9 cellular contexts compared by ENCODE assay signal in the genomic region with DNA sequence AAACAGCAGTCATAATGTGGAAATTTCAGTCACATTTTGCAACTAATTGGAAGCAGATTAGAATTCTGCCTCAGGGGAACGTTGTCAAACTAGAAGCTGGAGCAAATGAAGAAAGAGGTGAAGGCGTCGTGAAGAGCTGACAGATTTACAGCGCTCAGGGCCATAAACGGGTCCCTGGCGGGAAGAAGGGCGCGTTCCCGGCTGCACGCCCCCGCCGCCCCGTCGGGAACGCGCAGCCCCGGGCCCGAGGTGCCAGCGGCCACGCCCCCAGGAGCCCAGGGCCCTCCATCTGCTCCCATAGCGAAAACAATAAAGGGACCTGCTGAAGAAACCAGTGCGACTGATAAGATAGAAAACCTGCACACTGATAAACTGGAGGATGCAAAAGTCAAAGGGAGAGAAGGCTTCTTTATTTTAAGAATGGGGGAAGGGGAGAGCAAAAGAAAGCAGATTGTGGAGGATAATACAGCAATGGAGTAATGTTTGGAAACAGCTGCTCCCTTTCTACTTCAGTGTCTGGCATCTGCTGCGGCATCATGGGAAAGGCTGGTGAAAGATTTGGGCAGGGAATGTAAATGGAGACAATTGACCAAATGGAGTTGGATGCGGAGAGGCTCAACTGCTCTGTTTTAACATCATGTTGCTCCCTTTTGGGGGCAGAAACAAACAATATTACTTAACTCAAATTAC. TPM values are rescaled to one million over a fixed set of nuclear protein-coding genes. Genes with fewer than 3 reads are reported as not detected.
A peak's percentile ranks its signal among the peaks of the same experiment; 100 is the strongest.
DNase-seq lines count a peak whose midpoint lies in the region; ATAC-seq, FAIRE-seq and TF ChIP-seq lines count a peak whose summit lies in the region.
"Had no signal": no experiment of that assay in that cellular context is flagged by ENCODE, and none has a peak within 500 bp of the region (broad histone marks: within the 10 kb centered on the region; RNA-seq: fewer than 3 reads in every experiment).

No MANE protein-coding gene starts in this region.

- H2BK120ac ChIP-seq in mesendoderm (ENCODE audit: low read depth, low read length) = no peak overlapping the region

- intact Hi-C loops in Right ventricle myocardium inferior (cut with DNase I) = no loop called here
- intact Hi-C loops in cardiac septum (cut with DNase I) = no loop called here

- H3K4me2 ChIP-seq in mesendoderm (ENCODE audit: low read length) = no peak overlapping the region
- H3K4me2 ChIP-seq: A549 had no signal

- no peak overlapping the region for H3K27ac Mint-ChIP-seq in activated CD8-positive, alpha-beta memory T cell treated with anti-CD3 and anti-CD28 coated beads, Interleukin-2, amount 10 ng/mL, durations not matched to agents 7 days and 5 days

- H3K9me3 Mint-ChIP-seq in activated CD8-positive, alpha-beta memory T cell treated with anti-CD3 and anti-CD28 coated beads, Interleukin-2, amount 10 ng/mL, durations not matched to agents 7 days and 5 days (ENCODE audit: low read depth) = peaks cover 2% of the 10 kb centered on the region

- H3K18ac ChIP-seq in mesendoderm (ENCODE audit: low read length) = peak overlapping the region; percentile 3

- peaks cover 40% of the 10 kb centered on the region for H3K4me1 ChIP-seq in mesendoderm (ENCODE audit: control insufficient read depth, low read depth, low read length)

- peaks cover 49% of the 10 kb centered on the region for H3K79me2 ChIP-seq in mesendoderm (ENCODE audit: control insufficient read depth, insufficient read depth, low read length)

- H2BK5ac ChIP-seq in mesendoderm (ENCODE audit: low read length) = peak overlapping the region; percentile 22

- ATAC-seq in Right ventricle myocardium inferior = peak; percentile 76
- ATAC-seq in activated CD8-positive, alpha-beta memory T cell treated with anti-CD3 and anti-CD28 coated beads, Interleukin-2, amount 10 ng/mL, durations not matched to agents 7 days and 5 days = no peak
- ATAC-seq: A549 had no signal

- H3K36me3 Mint-ChIP-seq in activated CD8-positive, alpha-beta memory T cell treated with anti-CD3 and anti-CD28 coated beads, Interleukin-2, amount 10 ng/mL, durations not matched to agents 7 days and 5 days = no peaks in the 10 kb centered on the region

- peak overlapping the region; percentile 62 for H3K4ac ChIP-seq in mesendoderm (ENCODE audit: low read depth, low read length)

- no peak overlapping the region for H4K5ac ChIP-seq in mesendoderm (ENCODE audit: low read length)

- H3K4me3 Mint-ChIP-seq in activated CD8-positive, alpha-beta memory T cell treated with anti-CD3 and anti-CD28 coated beads, Interleukin-2, amount 10 ng/mL, durations not matched to agents 7 days and 5 days = no peak overlapping the region

- CTCF ChIA-PET in activated CD8-positive, alpha-beta memory T cell treated with anti-CD3 and anti-CD28 coated beads, Interleukin-2, amount 10 ng/mL, durations not matched to agents 7 days and 5 days (lab: Charles Lee) = no interaction called here

- H3K23ac ChIP-seq in mesendoderm (ENCODE audit: low read length) = no peak overlapping the region

- DNase-seq in Right ventricle myocardium inferior (ENCODE audit: missing footprints) (no peak), cardiac septum (ENCODE audit: low spot score) (no peak), mesendoderm (peak; percentile 95), hepatic stellate cell (ENCODE audit: low spot score) (no peak), GM12891 (ENCODE audit: insufficient read length, low spot score) (no peak)
- DNase-seq in activated CD8-positive, alpha-beta memory T cell treated with anti-CD3 and anti-CD28 coated beads, Interleukin-2, amount 10 ng/mL, durations not matched to agents 7 days and 5 days = no peak
- DNase-seq in effector CD4-positive, alpha-beta T cell = no peak

- no peaks in the 10 kb centered on the region for H3K79me1 ChIP-seq in mesendoderm (ENCODE audit: low read length)

- H3K36me3 ChIP-seq in mesendoderm (ENCODE audit: control insufficient read depth, insufficient read depth, low read length) = no peaks in the 10 kb centered on the region

- no peak overlapping the region for H4K8ac ChIP-seq in mesendoderm (ENCODE audit: low read depth, low read length)

- no peak for TF ChIP-seq POLR2A in GM12891 (IDR thresholded peaks at IDR 0.05; ENCODE audit: low read depth, low read length)

- H3K27me3 Mint-ChIP-seq in activated CD8-positive, alpha-beta memory T cell treated with anti-CD3 and anti-CD28 coated beads, Interleukin-2, amount 10 ng/mL, durations not matched to agents 7 days and 5 days = peaks cover 8% of the 10 kb centered on the region

- H3K27me3 ChIP-seq in mesendoderm (ENCODE audit: insufficient read depth, low read length, poor library complexity) = no peaks in the 10 kb centered on the region

- no peak overlapping the region for H2AK5ac ChIP-seq in mesendoderm (ENCODE audit: low read length)

- no peaks in the 10 kb centered on the region for H3K4me1 Mint-ChIP-seq in activated CD8-positive, alpha-beta memory T cell treated with anti-CD3 and anti-CD28 coated beads, Interleukin-2, amount 10 ng/mL, durations not matched to agents 7 days and 5 days

- H3K9ac ChIP-seq in mesendoderm (ENCODE audit: low read length) = peak overlapping the region; percentile 41

- FAIRE-seq in GM12891 (lab: Jason Lieb, UNC) = no peak
- FAIRE-seq: A549 had no signal

- H3K27ac ChIP-seq in cingulate gyrus (ENCODE audit: low read depth, low read length) (peak overlapping the region; percentile 66), mesendoderm (ENCODE audit: low read depth, low read length) (peak overlapping the region; percentile 58)
- H3K27ac ChIP-seq: A549 had no signal

- H3K56ac ChIP-seq in mesendoderm (ENCODE audit: low read length) = peak overlapping the region; percentile 70

- H2BK15ac ChIP-seq in mesendoderm (replicated peaks; ENCODE audit: low read depth) = peak overlapping the region; percentile 25

- no peak overlapping the region for H3K4me3 ChIP-seq in mesendoderm (ENCODE audit: low read length)
- H3K4me3 ChIP-seq: A549 had no signal

- WGBS in mesendoderm (ENCODE audit: extremely low coverage, insufficient coverage, low lambda C conversion rate) = no CpG with 5 or more reads among the region's 24 CpGs

TF ChIP-seq in GM12891, 5 proteins besides CTCF, POLR2A, EP300 and RAD21:
- TF ChIP-seq POLR2AphosphoS5 (IDR thresholded peaks at IDR 0.05; ENCODE audit: low read depth, low read length) (no peak), SPI1 (IDR thresholded peaks at IDR 0.05; ENCODE audit: low read depth, low read length) (no peak), POU2F2 (IDR thresholded peaks at IDR 0.05; ENCODE audit: low read depth, low read length) (no peak), PAX5 (IDR thresholded peaks at IDR 0.05; ENCODE audit: insufficient read depth, low read length, severe bottlenecking) (no peak), TAF1 (IDR thresholded peaks at IDR 0.05; ENCODE audit: low read depth, low read length) (no peak)
TF ChIP-seq in GM12891: peak in this region for 0.

RNA-seq across cellular contexts. Expression of a gene that starts 11.1 kb away (rescaled TPM):
- total RNA-seq in Right ventricle myocardium inferior (9.3 TPM), cardiac septum (18.8 TPM)
- 45.0 TPM for polyA plus RNA-seq in mesendoderm (2013, experiment 1 of 2)
- 42.8 TPM for polyA plus RNA-seq in mesendoderm (2013, experiment 2 of 2)
- not detected for total RNA-seq in activated CD8-positive, alpha-beta memory T cell treated with anti-CD3 and anti-CD28 coated beads, Interleukin-2, amount 10 ng/mL, durations not matched to agents 7 days and 5 days
- 6.2 TPM for polyA plus RNA-seq in GM12891 (2012; ENCODE audit: low read depth, missing spikeins)

Comparison
In these comparisons a context has a peak if more than half of its experiments do, and no peak if none do; other contexts are left out.
1. RNA of a gene that starts 11.1 kb away (total RNA-seq): 18.8 TPM in cardiac septum (single experiment) and 9.3 TPM in Right ventricle myocardium inferior (single experiment); not detected in activated CD8-positive, alpha-beta memory T cell treated with anti-CD3 and anti-CD28 coated beads, Interleukin-2, amount 10 ng/mL, durations not matched to agents 7 days and 5 days; every median in the first group is over 10 times any median in the second.